In the genomic region with DNA sequence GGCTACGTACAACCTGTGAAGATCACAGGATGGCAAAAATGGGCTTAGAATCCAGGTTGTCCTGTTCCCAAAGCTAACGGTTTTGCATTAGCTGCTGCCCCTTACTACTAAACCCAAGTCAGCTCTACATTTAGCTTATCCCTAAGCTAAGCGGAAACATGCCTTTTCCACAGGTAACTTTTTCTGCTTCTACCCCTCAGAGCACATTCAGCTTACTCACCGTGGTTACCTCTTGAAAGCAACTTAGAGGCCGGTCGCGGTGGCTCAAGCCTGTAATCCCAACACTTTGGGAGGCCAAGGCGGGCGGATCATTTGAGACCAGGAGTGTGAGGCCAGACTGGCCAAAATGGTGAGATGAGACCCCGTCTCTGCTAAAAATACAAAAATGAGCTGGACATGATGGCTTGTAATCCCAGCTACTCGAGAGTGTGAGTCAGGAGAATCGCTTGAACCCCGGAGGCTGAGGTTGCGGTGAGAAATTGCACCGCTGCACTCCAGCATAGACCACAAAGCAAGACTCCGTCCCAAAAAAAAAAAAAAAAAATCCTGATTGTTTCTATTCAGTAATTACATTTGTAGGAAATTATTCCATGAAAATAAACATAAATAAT, we compare ENCODE assay signal across 7 cellular contexts. TPM values are rescaled to one million over a fixed set of nuclear protein-coding genes. Genes with fewer than 3 reads are reported as not detected.
DNase-seq lines count a peak whose midpoint lies in the region; ATAC-seq, FAIRE-seq and TF ChIP-seq lines count a peak whose summit lies in the region.

No MANE protein-coding gene starts in this region.

- H3K9ac ChIP-seq in H9 (ENCODE audit: extremely low read depth, insufficient read length, low read length), result peak overlapping the region; percentile 86
- H3K9ac ChIP-seq in endothelial cell of umbilical vein (replicated peaks; ENCODE audit: extremely low read depth, insufficient read depth, low read length), result peak overlapping the region; percentile 66

- TSS peak; percentile 99 for BruUV-seq in endothelial cell of umbilical vein (replicated peaks; lab: Mats Ljungman, UMichigan)

- intact Hi-C loops in endothelial cell of umbilical vein (cut with micrococcal nuclease), result no loop called here

- no peak overlapping the region for H2BK5ac ChIP-seq in H9 (ENCODE audit: insufficient read length, low read length)

- no peak overlapping the region for H2BK15ac ChIP-seq in H9 (ENCODE audit: low read depth, low read length)

- peak overlapping the region; percentile 70 for H3K18ac ChIP-seq in H9 (ENCODE audit: insufficient read length, low read depth, low read length)

- CTCF ChIA-PET in endothelial cell of umbilical vein (lab: Charles Lee), result interaction anchor here (1.2 to 1.5 kb wide), 4 partner anchors 13 to 97 kb away, joined by 3 to 6 read pairs (median 3); partner anchors contain the start of gene IPO7

- H2BK12ac ChIP-seq in H9 (ENCODE audit: insufficient read length, low read depth, low read length), result no peak overlapping the region

- peak overlapping the region; percentile 92 for H3K27ac ChIP-seq in H9 (ENCODE audit: insufficient read length, low read depth, low read length)
- H3K27ac ChIP-seq in RWPE2 (ENCODE audit: poor library complexity, severe bottlenecking), result peak overlapping the region; percentile 75
- H3K27ac ChIP-seq in endothelial cell of umbilical vein (ENCODE audit: insufficient read depth, low read depth, low read length), result peak overlapping the region; percentile 87

- peak overlapping the region; percentile 57; the same call in 1 of the 2 replicates for H3K14ac ChIP-seq in H9 (ENCODE audit: insufficient read depth, low read length)

- no peaks in the 10 kb centered on the region for H4K20me1 ChIP-seq in H9 (ENCODE audit: control insufficient read depth, insufficient read depth, insufficient read length)
- H4K20me1 ChIP-seq in endothelial cell of umbilical vein (replicated peaks; ENCODE audit: control insufficient read depth, extremely low read depth, insufficient read depth, low read length), result no peaks in the 10 kb centered on the region

- H3K27me3 Mint-ChIP-seq in H9 (ENCODE audit: low read depth), result no peaks in the 10 kb centered on the region
- peaks cover 6% of the 10 kb centered on the region for H3K27me3 Mint-ChIP-seq in osteocyte (ENCODE audit: unreplicated experiment)

- peaks cover 7% of the 10 kb centered on the region; the same call in 1 of the 2 replicates for H3K4me1 ChIP-seq in H9 (ENCODE audit: insufficient read depth, low read length)
- peaks cover 16% of the 10 kb centered on the region for H3K4me1 ChIP-seq in RWPE2 (ENCODE audit: insufficient read depth, poor library complexity, severe bottlenecking)
- H3K4me1 ChIP-seq in endothelial cell of umbilical vein (ENCODE audit: control insufficient read depth, extremely low read depth, insufficient read depth, low read length), result peaks cover 15% of the 10 kb centered on the region

- no peak overlapping the region for H2BK20ac ChIP-seq in H9 (ENCODE audit: low read depth, low read length, poor library complexity, severe bottlenecking)

- H3K4me1 Mint-ChIP-seq in H9, result peaks cover 52% of the 10 kb centered on the region in 2 experiments
- H3K4me1 Mint-ChIP-seq in osteocyte (ENCODE audit: unreplicated experiment), result peaks cover 22% of the 10 kb centered on the region

- H4K5ac ChIP-seq in H9 (ENCODE audit: insufficient read length, low read depth, low read length), result peak overlapping the region; percentile 65

- H2AK5ac ChIP-seq in H9 (ENCODE audit: insufficient read length, low read length), result no peak overlapping the region

- peaks cover 29% of the 10 kb centered on the region; the same call in 1 of the 2 replicates for H3K79me2 ChIP-seq in H9 (ENCODE audit: insufficient read depth, low read length)
- H3K79me2 ChIP-seq in endothelial cell of umbilical vein (ENCODE audit: control insufficient read depth, insufficient read depth, low read length), result peaks cover 40% of the 10 kb centered on the region

- H4K91ac ChIP-seq in H9 (ENCODE audit: insufficient read length, low read depth, low read length), result no peak overlapping the region

- peaks cover 4 to 13% (median 8%) of the 10 kb centered on the region in 3 experiments; a peak in 4 of 7 replicates for H3K36me3 Mint-ChIP-seq in H9 (ENCODE audit: insufficient read depth in 1 of 3, low read depth in 3 of 3)
- H3K36me3 Mint-ChIP-seq in osteocyte (ENCODE audit: unreplicated experiment), result no peaks in the 10 kb centered on the region

- no peaks in the 10 kb centered on the region for H3K9me1 ChIP-seq in endothelial cell of umbilical vein (replicated peaks; ENCODE audit: control insufficient read depth, extremely low read depth, insufficient read depth, low read length)

- peak overlapping the region; percentile 80 to 99 for H3K4me3 Mint-ChIP-seq in H9
- H3K4me3 Mint-ChIP-seq in osteocyte (ENCODE audit: unreplicated experiment), result peak overlapping the region; percentile 96

- H3K9me3 Mint-ChIP-seq in H9 (no peaks in the 10 kb centered on the region), osteocyte (ENCODE audit: unreplicated experiment) (no peaks in the 10 kb centered on the region)

- no peak overlapping the region for H3K23ac ChIP-seq in H9 (ENCODE audit: insufficient read length, low read depth, low read length)

- peaks cover 7% of the 10 kb centered on the region for H3K23me2 ChIP-seq in H9 (ENCODE audit: insufficient read length, low read depth, low read length, poor library complexity, severe bottlenecking)

- H3K4me3 ChIP-seq in RWPE2 (ENCODE audit: severe bottlenecking) (peak overlapping the region; percentile 84), endothelial cell of umbilical vein (replicated peaks in 1 of 3; ENCODE audit: insufficient read depth in 1 of 3, low read depth in 1 of 3, low read length in 3 of 3) (peak overlapping the region in 2 of 3 experiments; percentile 31 to 93)

- TF ChIP-seq CTCF in H9 (conservative IDR thresholded peaks at IDR 0.05), result no peak
- TF ChIP-seq CTCF in RWPE2 (IDR thresholded peaks at IDR 0.05; ENCODE audit: poor library complexity, severe bottlenecking), result no peak
- TF ChIP-seq CTCF in endothelial cell of umbilical vein (IDR thresholded peaks at IDR 0.05; ENCODE audit: extremely low read depth in 1 of 2, insufficient read depth in 1 of 2, low read depth in 1 of 2, low read length in 2 of 2), result no peak
- TF ChIP-seq CTCF in osteocyte (IDR thresholded peaks at IDR 0.05), result no peak
- no peak for TF ChIP-seq CTCF in GM20000 (IDR thresholded peaks at IDR 0.05; ENCODE audit: extremely low read depth, missing control alignments)

- H3K36me3 ChIP-seq in RWPE2 (ENCODE audit: low read depth) (peaks cover 15% of the 10 kb centered on the region), endothelial cell of umbilical vein (ENCODE audit: control insufficient read depth in 2 of 2, extremely low read depth in 1 of 2, insufficient read depth in 2 of 2, low read length in 2 of 2) (no peaks in the 10 kb centered on the region)

- FAIRE-seq in endothelial cell of umbilical vein (lab: Jason Lieb, UNC) (no peak), urothelium cell line (lab: Jason Lieb, UNC) (no peak)

- H3K9me3 ChIP-seq in H9 (ENCODE audit: control insufficient read depth, low read depth, low read length) (no peaks in the 10 kb centered on the region), RWPE2 (ENCODE audit: severe bottlenecking) (no peaks in the 10 kb centered on the region), endothelial cell of umbilical vein (replicated peaks; ENCODE audit: control insufficient read depth, insufficient read depth, low read length) (no peaks in the 10 kb centered on the region)

- POLR2A ChIA-PET in endothelial cell of umbilical vein (lab: Charles Lee), result interaction anchor here (0.7 to 1.1 kb wide), 2 partner anchors 70 to 123 kb away, joined by 3 to 5 read pairs; no protein-coding TSS in a partner anchor

- peaks cover 4% of the 10 kb centered on the region for H3K79me1 ChIP-seq in H9 (ENCODE audit: insufficient read depth, low read depth, low read length, poor library complexity, severe bottlenecking)

- no peak overlapping the region for H3K4ac ChIP-seq in H9 (ENCODE audit: low read depth, low read length)

- H3K27me3 ChIP-seq in H9 (ENCODE audit: insufficient read depth, low read length) (no peaks in the 10 kb centered on the region), RWPE2 (ENCODE audit: insufficient read depth, poor library complexity, severe bottlenecking) (no peaks in the 10 kb centered on the region), endothelial cell of umbilical vein (ENCODE audit: control insufficient read depth in 2 of 2, insufficient read depth in 2 of 2, low read length in 2 of 2) (no peaks in the 10 kb centered on the region)

- dilution Hi-C loops in endothelial cell of umbilical vein (cut with MboI; ENCODE audit: extremely low pct_ligation_motif_present, low sequenced_read_pairs), result no loop called here

- no CpG with 5 or more reads among the region's 16 CpGs for WGBS in H9 (ENCODE audit: extremely low coverage, insufficient read length, low lambda C conversion rate)

- ATAC-seq in RWPE2 (ENCODE audit: low read depth), result no peak
- no peak for ATAC-seq in HG02973 (IDR thresholded peaks at IDR 0.05; ENCODE audit: unreplicated experiment)

- no peak overlapping the region for H2AFZ ChIP-seq in H9 (ENCODE audit: low read length)
- H2AFZ ChIP-seq in endothelial cell of umbilical vein (ENCODE audit: low read depth, low read length), result peak overlapping the region; percentile 63

- H3K4me2 ChIP-seq in H9 (ENCODE audit: insufficient read depth, insufficient read length, low read length), result peak overlapping the region; percentile 70
- peak overlapping the region; percentile 60 for H3K4me2 ChIP-seq in endothelial cell of umbilical vein (ENCODE audit: insufficient read depth, low read length)

- no peak overlapping the region for H4K8ac ChIP-seq in H9 (replicated peaks; ENCODE audit: insufficient read length, low read depth, low read length)

- no peak overlapping the region for H3K56ac ChIP-seq in H9 (ENCODE audit: insufficient read length, low read depth, low read length)

- H3K27ac Mint-ChIP-seq in H9, result peak overlapping the region; percentile 98 to 99 (median 98)
- H3K27ac Mint-ChIP-seq in osteocyte (ENCODE audit: unreplicated experiment), result peak overlapping the region; percentile 95

- H3T11ph ChIP-seq in H9 (ENCODE audit: low read length), result peak overlapping the region; percentile 48

- no peak for TF ChIP-seq POLR2A in endothelial cell of umbilical vein (IDR thresholded peaks at IDR 0.05; ENCODE audit: low read depth, low read length)

- DNase-seq in H9, result no peak
- DNase-seq in RWPE2 (ENCODE audit: low spot score), result no peak
- no peak for DNase-seq in endothelial cell of umbilical vein (ENCODE audit: low read depth, low spot score)
- no peak for DNase-seq in osteocyte (ENCODE audit: extremely low spot score, unreplicated experiment)
- DNase-seq in GM20000 (ENCODE audit: low spot score), result no peak
- DNase-seq in urothelium cell line (ENCODE audit: low spot score), result no peak

- no peak overlapping the region for H2BK120ac ChIP-seq in H9 (ENCODE audit: low read depth, low read length, poor library complexity, severe bottlenecking)

RNA-seq across cellular contexts. Expression of gene TMEM41B, which starts 0.8 kb away (rescaled TPM):
- 48.5 and 48.7 TPM in 2 replicates for total RNA-seq in H9 (2021)
- 38.6 and 39.0 TPM in 2 replicates for total RNA-seq in endothelial cell of umbilical vein
- 15.2 and 16.6 TPM in 2 replicates for polyA plus RNA-seq in endothelial cell of umbilical vein
- polyA plus RNA-seq in endothelial cell of umbilical vein (2011; cell fraction: cytosol; rRNA removed), result 10.0 and 11.6 TPM in 2 replicates
- 40.4 and 50.8 TPM in 2 replicates for polyA plus RNA-seq in endothelial cell of umbilical vein (2011; cell fraction: nucleus; rRNA removed)
- 13.6 and 20.5 TPM in 2 replicates for polyA plus RNA-seq in endothelial cell of umbilical vein (2012)
- 18.6 and 20.5 TPM in 2 replicates for polyA minus RNA-seq in endothelial cell of umbilical vein
- 22.9 TPM for polyA minus RNA-seq in endothelial cell of umbilical vein (2011; cell fraction: cytosol; rRNA and poly(A)+ RNA removed)
- 23.0 and 25.4 TPM in 2 replicates for polyA minus RNA-seq in endothelial cell of umbilical vein (2011; cell fraction: nucleus; rRNA and poly(A)+ RNA removed)
- total RNA-seq in osteocyte, result 28.1 and 32.3 TPM in 2 replicates

RNA-seq across cellular contexts. Expression of gene DENND5A, which starts 50.0 kb away (rescaled TPM):
- total RNA-seq in H9 (2021), result 57.6 and 59.6 TPM in 2 replicates
- total RNA-seq in endothelial cell of umbilical vein, result 116 and 117 TPM in 2 replicates
- polyA plus RNA-seq in endothelial cell of umbilical vein, result 220 and 237 TPM in 2 replicates
- 160 and 189 TPM in 2 replicates for polyA plus RNA-seq in endothelial cell of umbilical vein (2011; cell fraction: cytosol; rRNA removed)
- polyA plus RNA-seq in endothelial cell of umbilical vein (2011; cell fraction: nucleus; rRNA removed), result 313 and 349 TPM in 2 replicates
- polyA plus RNA-seq in endothelial cell of umbilical vein (2012), result 86.2 and 99.2 TPM in 2 replicates
- polyA minus RNA-seq in endothelial cell of umbilical vein, result 501 and 575 TPM in 2 replicates
- polyA minus RNA-seq in endothelial cell of umbilical vein (2011; cell fraction: cytosol; rRNA and poly(A)+ RNA removed), result 70.1 TPM
- 253 and 436 TPM in 2 replicates for polyA minus RNA-seq in endothelial cell of umbilical vein (2011; cell fraction: nucleus; rRNA and poly(A)+ RNA removed)
- total RNA-seq in osteocyte, result 115 and 122 TPM in 2 replicates
